8 cellular contexts compared by ENCODE assay signal in genomic region chr11:123233280-123233977, GRCh38. TPM values are rescaled to one million over a fixed set of nuclear protein-coding genes. Genes with fewer than 3 reads are reported as not detected.
DNase-seq lines count a peak whose midpoint lies in the region; ATAC-seq, FAIRE-seq and TF ChIP-seq lines count a peak whose summit lies in the region.

No MANE protein-coding gene starts in this region.

- H3K9ac ChIP-seq in BLaER1 treated with 17β-estradiol and CSF1 and Interleukin-3, amounts not matched to agents 10 nM and 100 nM = no peak overlapping the region; a peak in 1 of 22 replicates
- H3K9ac ChIP-seq in GM12878 (ENCODE audit: control insufficient read depth, insufficient read depth, low read length) = no peak overlapping the region

- no peaks in the 10 kb centered on the region for H3K36me3 ChIP-seq in BLaER1 treated with 17β-estradiol and CSF1 and Interleukin-3, amounts not matched to agents 10 nM and 100 nM
- no peaks in the 10 kb centered on the region for H3K36me3 ChIP-seq in GM12878 (ENCODE audit: control insufficient read depth in 2 of 2, insufficient read depth in 2 of 2, low read length in 1 of 2)
- H3K36me3 ChIP-seq in testis (ENCODE audit: low read depth, missing control alignments) = no peaks in the 10 kb centered on the region

- TF ChIP-seq POLR2A in GM12878 (IDR thresholded peaks at IDR 0.05; ENCODE audit: low read depth, low read length) (no peak), testis (IDR thresholded peaks at IDR 0.05) (no peak)

- in situ Hi-C loops in GM12878 (cut with MboI) = no loop called here

- peak overlapping the region; percentile 60 for H2AFZ ChIP-seq in GM12878 (ENCODE audit: control insufficient read depth, low read depth, low read length)

- CTCF ChIA-PET in GM12878 (lab: Yijun Ruan, JAX) = interaction anchor here (0.7 to 3.9 kb wide), 9 partner anchors 14 to 347 kb away, joined by 3 to 21 read pairs (median 3); no protein-coding TSS in a partner anchor

- H3K27ac ChIP-seq in BLaER1 treated with 17β-estradiol and CSF1 and Interleukin-3, amounts not matched to agents 10 nM and 100 nM = peak overlapping the region in 8 of 11 experiments; percentile 13 to 65 (median 38); a peak in 14 of 22 replicates
- H3K27ac ChIP-seq in GM12878 (ENCODE audit: control insufficient read depth, insufficient read depth) = peak overlapping the region; percentile 41
- H3K27ac ChIP-seq in testis = no peak overlapping the region

- no TSS peak for BruUV-seq in GM12878 (replicated peaks; lab: Mats Ljungman, UMichigan)

- peak; percentile 50 for DNase-seq in GM19239 (ENCODE audit: insufficient read length, low spot score)
- peak; percentile 34 for DNase-seq in GM12878 (ENCODE audit: low read depth, low spot score)
- no peak for DNase-seq in dermis blood vessel endothelial cell
- DNase-seq in testis = no peak
- DNase-seq in cerebellum (ENCODE audit: low spot score) = no peak
- DNase-seq in NCI-H128 (lab: John Stamatoyannopoulos, UW; ENCODE audit: unreplicated experiment) = no peak

- no peak overlapping the region for H3K4me3 ChIP-seq in BLaER1 treated with 17β-estradiol and CSF1 and Interleukin-3, amounts not matched to agents 10 nM and 100 nM
- no peak overlapping the region; the same call in 1 of the 2 replicates for H3K4me3 ChIP-seq in GM12878
- no peak overlapping the region for H3K4me3 ChIP-seq in testis

- TF ChIP-seq RAD21 in GM12878 (IDR thresholded peaks at IDR 0.05; ENCODE audit: insufficient read depth, low read depth, low read length) = no peak

- H3K4me2 ChIP-seq in BLaER1 treated with 17β-estradiol and CSF1 and Interleukin-3, amounts not matched to agents 10 nM and 100 nM = peak overlapping the region; percentile 18 to 76 (median 66); a peak in 21 of 22 replicates
- peak overlapping the region; percentile 56 for H3K4me2 ChIP-seq in GM12878 (ENCODE audit: control insufficient read depth, insufficient read depth)

- TF ChIP-seq EP300 in GM12878 (IDR thresholded peaks at IDR 0.05; ENCODE audit: borderline replicate concordance in 1 of 2, control insufficient read depth in 1 of 2, low read depth in 2 of 2, low read length in 2 of 2) = no peak

- FAIRE-seq in GM19239 (lab: Jason Lieb, UNC) (peak; percentile 97), GM12878 (lab: Jason Lieb, UNC) (peak; percentile 88)

- TF ChIP-seq CTCF in GM12878 (IDR thresholded peaks at IDR 0.05 in 2 of 3, conservative IDR thresholded peaks at IDR 0.05 in 1 of 3; ENCODE audit: control insufficient read depth in 2 of 3, extremely low read depth in 1 of 3, insufficient read depth in 1 of 3, low read depth in 3 of 3, low read length in 3 of 3) (no peak), testis (IDR thresholded peaks at IDR 0.05) (no peak)

- no peaks in the 10 kb centered on the region for H3K9me3 ChIP-seq in BLaER1 treated with 17β-estradiol and CSF1 and Interleukin-3, amounts not matched to agents 10 nM and 100 nM (replicated peaks in 1 of 11)
- H3K9me3 ChIP-seq in GM12878 (replicated peaks; ENCODE audit: control insufficient read depth, insufficient read depth, low read length) (no peaks in the 10 kb centered on the region), testis (no peaks in the 10 kb centered on the region)

- H3K4me1 ChIP-seq in BLaER1 treated with 17β-estradiol and CSF1 and Interleukin-3, amounts not matched to agents 10 nM and 100 nM = peaks cover 11 to 34% (median 25%) of the 10 kb centered on the region in 10 experiments
- peaks cover 8% of the 10 kb centered on the region for H3K4me1 ChIP-seq in GM12878 (ENCODE audit: control insufficient read depth, insufficient read depth, low read length)
- peaks cover 2% of the 10 kb centered on the region for H3K4me1 ChIP-seq in testis

- H3K79me2 ChIP-seq in GM12878 (ENCODE audit: control insufficient read depth, insufficient read depth, low read length) = no peaks in the 10 kb centered on the region

- RAD21 ChIA-PET in GM12878 (lab: Charles Lee; ENCODE audit: unreplicated experiment) = interaction anchor here (0.6 to 1.4 kb wide), 5 partner anchors 28 to 279 kb away, joined by 3 to 4 read pairs (median 3); no protein-coding TSS in a partner anchor

- intact Hi-C loops in GM12878 (cut with micrococcal nuclease; ENCODE audit: unreplicated experiment) = no loop called here
- intact Hi-C loops in testis (cut with DNase I; ENCODE audit: low total_unique reads) = no loop called here

- SMC1A ChIA-PET in GM12878 (lab: Charles Lee; ENCODE audit: uncharacterized antibody, unreplicated experiment) = interaction anchor here (0.7 to 1.5 kb wide), 6 partner anchors 11 to 174 kb away, joined by 3 to 4 read pairs (median 3); no protein-coding TSS in a partner anchor

- WGBS in GM12878 (ENCODE audit: insufficient coverage, insufficient replicate concordance, low lambda C conversion rate, missing lambda C conversion rate) = 47% methylated on average over 6 of the region's 6 CpGs
- WGBS in testis, 2 donors = 80 to 87% methylated on average over 6 of the region's 6 CpGs

- H4K20me1 ChIP-seq in BLaER1 treated with 17β-estradiol and CSF1 and Interleukin-3, amounts not matched to agents 10 nM and 100 nM = no peaks in the 10 kb centered on the region
- no peaks in the 10 kb centered on the region for H4K20me1 ChIP-seq in GM12878 (ENCODE audit: control insufficient read depth, insufficient read depth)

- H3K27me3 ChIP-seq in BLaER1 treated with 17β-estradiol and CSF1 and Interleukin-3, amounts not matched to agents 10 nM and 100 nM = no peaks in the 10 kb centered on the region
- peaks cover 0 to 2% of the 10 kb centered on the region in 2 experiments; a peak in 1 of 4 replicates for H3K27me3 ChIP-seq in GM12878 (replicated peaks in 1 of 2; ENCODE audit: control insufficient read depth in 2 of 2, insufficient read depth in 2 of 2, low read length in 1 of 2)
- no peaks in the 10 kb centered on the region for H3K27me3 ChIP-seq in testis

- peak; percentile 92 for ATAC-seq in HG03066 (IDR thresholded peaks at IDR 0.05; ENCODE audit: low read depth, unreplicated experiment)
- ATAC-seq in GM12878 = peak; percentile 95

- POLR2A ChIA-PET in GM12878 (lab: Charles Lee) = interaction anchor here (0.7 kb wide), 1 partner anchor 131 kb away, joined by 3 read pairs; no protein-coding TSS in a partner anchor

TF ChIP-seq in GM12878, 131 proteins besides CTCF, POLR2A, EP300 and RAD21 (continues in another document):
- no peak for TF ChIP-seq BCL3 (IDR thresholded peaks at IDR 0.05; ENCODE audit: borderline replicate concordance, insufficient read depth, low read depth, low read length, poor library complexity, severe bottlenecking)
- no peak for TF ChIP-seq POLR2AphosphoS5 (IDR thresholded peaks at IDR 0.05; ENCODE audit: low read length)
- TF ChIP-seq ELK1 (IDR thresholded peaks at IDR 0.05; ENCODE audit: low read depth, low read length) = no peak
- no peak for TF ChIP-seq NBN (IDR thresholded peaks at IDR 0.05)
- no peak for TF ChIP-seq MAX (IDR thresholded peaks at IDR 0.05; ENCODE audit: low read depth, low read length)
- no peak for TF ChIP-seq MYB (IDR thresholded peaks at IDR 0.05; ENCODE audit: borderline replicate concordance, low read depth, low read length)
- peak; percentile 5; the same call in 1 of the 2 replicates for TF ChIP-seq ATF3 (IDR thresholded peaks at IDR 0.05; ENCODE audit: borderline replicate concordance, extremely low read depth, low read depth, low read length)

RNA-seq across cellular contexts. Expression of gene CLMP, which starts 38.4 kb away (rescaled TPM):
- total RNA-seq in GM12878 (2013; cell fraction: nucleolus; rRNA removed) = 0.23 TPM in 1 of 2 replicates, not detected in the other
- 0.22 TPM in 1 of 2 replicates, not detected in the other for total RNA-seq in GM12878 (2014; rRNA removed)
- total RNA-seq in GM12878 (2014; rRNA removed; fragmentation: Illumina TruSeq; extraction: Trizol) = 0.05 TPM in 1 of 2 replicates, not detected in the other
- 0.19 and 0.21 TPM in 2 replicates for total RNA-seq in GM12878 (2021)
- not detected for polyA plus RNA-seq in GM12878 (2011; ENCODE audit: low read depth)
- not detected in 2 replicates for polyA plus RNA-seq in GM12878 (2011; rRNA removed)
- polyA plus RNA-seq in GM12878 (2011; cell fraction: cytosol; rRNA removed) = not detected in 2 replicates
- polyA plus RNA-seq in GM12878 (2011; cell fraction: nucleus; rRNA removed) = not detected in 2 replicates
- 0.06 TPM in 1 of 2 replicates, not detected in the other for polyA plus RNA-seq in GM12878 (2012)
- not detected in 2 replicates for polyA plus RNA-seq in GM12878 (2014; fragmentation: Illumina TruSeq; extraction: Trizol)
- polyA plus RNA-seq in GM12878 (2014; fragmentation: Nextera tagmentation; extraction: Ambion mirVana) = under 1 TPM; 0.11 to 0.29 TPM
- polyA plus RNA-seq in GM12878 (2014; rRNA removed) = 0.01 and 0.03 TPM in 2 replicates
- under 1 TPM; 0.20 to 0.71 TPM for polyA plus RNA-seq in GM12878 (2016; fragmentation: Nextera tagmentation; extraction: Ambion mirVana)
- polyA minus RNA-seq in GM12878 (2011; rRNA and poly(A)+ RNA removed) = not detected in 2 replicates
- polyA minus RNA-seq in GM12878 (2011; cell fraction: cytosol; rRNA and poly(A)+ RNA removed) = 0.31 and 0.80 TPM in 2 replicates
- not detected in 2 replicates for polyA minus RNA-seq in GM12878 (2011; cell fraction: nucleus; rRNA and poly(A)+ RNA removed)
- total RNA-seq in dermis blood vessel endothelial cell = 0.17 and 1.3 TPM in 2 replicates
- 1 to 10 TPM; 6.0 to 6.3 TPM for total RNA-seq in testis
- polyA plus RNA-seq in testis (ENCODE audit: insufficient read depth, low read depth, low replicate concordance) = 6.5 TPM
- 16.5 TPM for total RNA-seq in cerebellum

Comparison
In these comparisons a context has a peak if more than half of its experiments do, and no peak if none do; other contexts are left out.
1. H3K27ac ChIP-seq: peak in BLaER1 treated with 17β-estradiol and CSF1 and Interleukin-3, amounts not matched to agents 10 nM and 100 nM (8 of 11) and GM12878 (single experiment); none in testis (0 of 2).
2. DNase-seq: peak in GM19239 (single experiment) and GM12878 (single experiment); none in dermis blood vessel endothelial cell (single experiment), testis (single experiment), cerebellum (single experiment) and NCI-H128 (single experiment).